In the genomic region with DNA sequence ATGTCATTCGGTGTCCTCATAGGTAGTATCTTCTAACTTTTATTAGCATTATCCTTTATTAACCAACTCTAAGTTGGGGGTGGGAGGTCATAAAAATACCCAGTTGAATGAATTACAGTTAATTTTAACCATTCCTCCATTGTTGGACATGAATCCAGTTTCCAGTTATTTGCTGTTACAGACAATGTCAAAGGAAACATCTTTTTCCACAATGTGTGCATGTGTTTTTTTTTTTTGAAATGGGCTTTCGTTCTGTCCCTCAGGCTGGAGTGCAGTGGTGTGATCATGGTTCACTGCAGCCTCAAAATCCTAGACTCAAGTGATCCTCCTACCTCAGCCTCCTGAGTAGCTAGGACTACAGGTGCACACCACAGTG, we compare ENCODE assay signal across 19 cellular contexts. TPM values are rescaled to one million over a fixed set of nuclear protein-coding genes. Genes with fewer than 3 reads are reported as not detected.
DNase-seq lines count a peak whose midpoint lies in the region; ATAC-seq and TF ChIP-seq lines count a peak whose summit lies in the region.
"Had no signal": no experiment of that assay in that cellular context is flagged by ENCODE, and none has a peak within 500 bp of the region (broad histone marks: within the 10 kb centered on the region; RNA-seq: fewer than 3 reads in every experiment).

No MANE protein-coding gene starts in this region.

- no peak for TF ChIP-seq POLR2A in breast epithelium (IDR thresholded peaks at IDR 0.05)

- no peak overlapping the region for H2AFZ ChIP-seq in hepatocyte
- H2AFZ ChIP-seq: GM23338 had no signal

- 39% methylated on average over 2 of the region's 2 CpGs for WGBS in hepatocyte (ENCODE audit: low lambda C conversion rate, missing lambda C conversion rate)

- no peaks in the 10 kb centered on the region for H3K79me2 ChIP-seq in hepatocyte

- no peak overlapping the region for H3K4me2 ChIP-seq in hepatocyte
- H3K4me2 ChIP-seq: GM23338 had no signal

- H3K27ac Mint-ChIP-seq in MCF 10A (ENCODE audit: low read depth, unreplicated experiment) (peak overlapping the region; percentile 94), WTC11 (peak overlapping the region; percentile 57)
- H3K27ac Mint-ChIP-seq in activated CD4-positive, alpha-beta T cell treated with anti-CD3 and anti-CD28 coated beads, Interleukin-2, amount 10 ng/mL, durations not matched to agents 24 days and 14 days, result no peak overlapping the region
- H3K27ac Mint-ChIP-seq: activated naive CD8-positive, alpha-beta T cell; stimulated activated naive CD8-positive, alpha-beta T cell treated with anti-CD3 and anti-CD28 coated beads, Interleukin-15, Interleukin-2, amounts not matched to agents 100 ng/mL and 50 ng/mL, for 24 hours had no signal

- POLR2A ChIA-PET in MCF 10A (lab: Yijun Ruan, JAX), result interaction anchor here (1.0 to 1.7 kb wide), 3 partner anchors 30 to 612 kb away, joined by 4 read pairs; no protein-coding TSS in a partner anchor
- POLR2A ChIA-PET in WTC11 (lab: Charles Lee), result no interaction called here

- H3K4me1 Mint-ChIP-seq in MCF 10A (ENCODE audit: insufficient read depth, unreplicated experiment), result peaks cover 10% of the 10 kb centered on the region
- peaks cover 8% of the 10 kb centered on the region for H3K4me1 Mint-ChIP-seq in WTC11
- peaks cover 12% of the 10 kb centered on the region for H3K4me1 Mint-ChIP-seq in activated CD4-positive, alpha-beta T cell treated with anti-CD3 and anti-CD28 coated beads, Interleukin-2, amount 10 ng/mL, durations not matched to agents 24 days and 14 days

- H3K9me3 Mint-ChIP-seq in MCF 10A (ENCODE audit: unreplicated experiment), result no peaks in the 10 kb centered on the region
- H3K9me3 Mint-ChIP-seq in WTC11, result peaks cover 23% of the 10 kb centered on the region
- H3K9me3 Mint-ChIP-seq in activated CD4-positive, alpha-beta T cell treated with anti-CD3 and anti-CD28 coated beads, Interleukin-2, amount 10 ng/mL, durations not matched to agents 24 days and 14 days, result peaks cover 6% of the 10 kb centered on the region
- H3K9me3 Mint-ChIP-seq: stimulated activated naive CD8-positive, alpha-beta T cell treated with anti-CD3 and anti-CD28 coated beads, Interleukin-15, Interleukin-2, amounts not matched to agents 100 ng/mL and 50 ng/mL, for 24 hours had no signal

- DNase-seq in MCF 10A (ENCODE audit: unreplicated experiment) (no peak), breast epithelium (ENCODE audit: low spot score in 2 of 2) (no peak), WTC11 (ENCODE audit: low spot score) (no peak), hepatocyte (ENCODE audit: low spot score) (no peak), NAMALWA (ENCODE audit: low spot score) (no peak), HT-29 (ENCODE audit: low spot score) (no peak)
- no peak for DNase-seq in activated CD4-positive, alpha-beta T cell treated with anti-CD3 and anti-CD28 coated beads, Interleukin-2, amount 10 ng/mL, durations not matched to agents 24 days and 14 days
- DNase-seq: activated CD4-positive, alpha-beta T cell treated with anti-CD3 and anti-CD28 coated beads for 1 hour; effector CD8-positive, alpha-beta T cell; gastrocnemius medialis; NCI-H1048; NCI-H748 treated with DMSO at 0.1 percent for 48 hours; tibial artery had no signal

- peaks cover 0 to 5% of the 10 kb centered on the region in 2 donors for H3K9me3 ChIP-seq in breast epithelium
- peaks cover 11% of the 10 kb centered on the region for H3K9me3 ChIP-seq in hepatocyte (ENCODE audit: low read depth)
- H3K9me3 ChIP-seq: BE2C had no signal

- H3K4me1 ChIP-seq in breast epithelium, result no peaks in the 10 kb centered on the region
- no peaks in the 10 kb centered on the region for H3K4me1 ChIP-seq in hepatocyte (ENCODE audit: insufficient read depth)
- H3K4me1 ChIP-seq: gastrocnemius medialis, tibial artery had no signal

- no peaks in the 10 kb centered on the region for H3K9me2 ChIP-seq in hepatocyte (replicated peaks; ENCODE audit: insufficient read depth)

- CTCF ChIA-PET in MCF 10A (lab: Yijun Ruan, JAX), result no interaction called here
- CTCF ChIA-PET in WTC11 (lab: Charles Lee), result no interaction called here

- intact Hi-C loops in MCF 10A (cut with micrococcal nuclease) (no loop called here), breast epithelium (cut with DNase I; ENCODE audit: low total_unique reads) (no loop called here)
- intact Hi-C loops in activated CD4-positive, alpha-beta T cell treated with anti-CD3 and anti-CD28 coated beads, Interleukin-2, amount 10 ng/mL, durations not matched to agents 24 days and 14 days (cut with micrococcal nuclease), result no loop called here

- H3K36me3 Mint-ChIP-seq in MCF 10A (ENCODE audit: insufficient read depth, unreplicated experiment) (peaks cover 2% of the 10 kb centered on the region), WTC11 (peaks cover 26% of the 10 kb centered on the region)
- H3K36me3 Mint-ChIP-seq in activated CD4-positive, alpha-beta T cell treated with anti-CD3 and anti-CD28 coated beads, Interleukin-2, amount 10 ng/mL, durations not matched to agents 24 days and 14 days (ENCODE audit: low read depth), result no peaks in the 10 kb centered on the region
- H3K36me3 Mint-ChIP-seq: activated naive CD8-positive, alpha-beta T cell had no signal

- no peaks in the 10 kb centered on the region for H3K27me3 Mint-ChIP-seq in MCF 10A (ENCODE audit: insufficient read depth, unreplicated experiment)
- H3K27me3 Mint-ChIP-seq in WTC11 (ENCODE audit: low read depth), result no peaks in the 10 kb centered on the region; the same call in 1 of the 2 replicates
- H3K27me3 Mint-ChIP-seq in activated CD4-positive, alpha-beta T cell treated with anti-CD3 and anti-CD28 coated beads, Interleukin-2, amount 10 ng/mL, durations not matched to agents 24 days and 14 days, result no peaks in the 10 kb centered on the region
- H3K27me3 Mint-ChIP-seq: activated naive CD8-positive, alpha-beta T cell; stimulated activated naive CD8-positive, alpha-beta T cell treated with anti-CD3 and anti-CD28 coated beads, Interleukin-15, Interleukin-2, amounts not matched to agents 100 ng/mL and 50 ng/mL, for 24 hours had no signal

- no peak for ATAC-seq in WTC11
- no peak for ATAC-seq in HG03571 (IDR thresholded peaks at IDR 0.05; ENCODE audit: unreplicated experiment)
- ATAC-seq: gastrocnemius medialis had no signal

- no peaks in the 10 kb centered on the region for H4K20me1 ChIP-seq in hepatocyte (ENCODE audit: insufficient read depth, poor library complexity, severe bottlenecking)

- H3K27me3 ChIP-seq in breast epithelium, result no peaks in the 10 kb centered on the region
- no peaks in the 10 kb centered on the region for H3K27me3 ChIP-seq in hepatocyte
- H3K27me3 ChIP-seq: BE2C, gastrocnemius medialis, tibial artery had no signal

- TF ChIP-seq CTCF in MCF 10A (IDR thresholded peaks at IDR 0.05; ENCODE audit: unreplicated experiment) (no peak), breast epithelium (IDR thresholded peaks at IDR 0.05) (no peak), WTC11 (IDR thresholded peaks at IDR 0.05) (no peak), hepatocyte (IDR thresholded peaks at IDR 0.05; ENCODE audit: poor library complexity) (no peak)

- BruUV-seq in MCF 10A (replicated peaks; lab: Mats Ljungman, UMichigan), result TSS peak; percentile 91

- H3K4me3 ChIP-seq in breast epithelium (no peak overlapping the region), hepatocyte (no peak overlapping the region)
- H3K4me3 ChIP-seq: gastrocnemius medialis, GM23338, lung, tibial artery had no signal

- H3K27ac ChIP-seq in breast epithelium (peak overlapping the region in 1 of 2 donors; percentile 63), hepatocyte (peak overlapping the region; percentile 97)
- H3K27ac ChIP-seq: gastrocnemius medialis, tibial artery had no signal

- H3K36me3 ChIP-seq in breast epithelium (no peaks in the 10 kb centered on the region), hepatocyte (replicated peaks; ENCODE audit: insufficient read depth, low read depth) (no peaks in the 10 kb centered on the region)
- H3K36me3 ChIP-seq: BE2C, gastrocnemius medialis, tibial artery had no signal

- H3K4me3 Mint-ChIP-seq in MCF 10A (ENCODE audit: unreplicated experiment) (no peak overlapping the region), WTC11 (no peak overlapping the region)
- no peak overlapping the region for H3K4me3 Mint-ChIP-seq in activated CD4-positive, alpha-beta T cell treated with anti-CD3 and anti-CD28 coated beads, Interleukin-2, amount 10 ng/mL, durations not matched to agents 24 days and 14 days
- H3K4me3 Mint-ChIP-seq: activated naive CD8-positive, alpha-beta T cell; GM23338; stimulated activated naive CD8-positive, alpha-beta T cell treated with anti-CD3 and anti-CD28 coated beads, Interleukin-15, Interleukin-2, amounts not matched to agents 100 ng/mL and 50 ng/mL, for 24 hours had no signal

TF ChIP-seq in WTC11, 78 proteins besides CTCF, POLR2A, EP300 and RAD21 (continues in another document):
- TF ChIP-seq SP1 (CRISPR knock-in tag; conservative IDR thresholded peaks at IDR 0.05) (no peak), TCF7 (CRISPR knock-in tag; IDR thresholded peaks at IDR 0.05; ENCODE audit: low read depth) (no peak), NFYB (CRISPR knock-in tag; conservative IDR thresholded peaks at IDR 0.05; ENCODE audit: low read depth) (no peak), ZBTB21 (CRISPR knock-in tag; IDR thresholded peaks at IDR 0.05; ENCODE audit: borderline replicate concordance) (no peak)
- TF ChIP-seq, protein P1, sequence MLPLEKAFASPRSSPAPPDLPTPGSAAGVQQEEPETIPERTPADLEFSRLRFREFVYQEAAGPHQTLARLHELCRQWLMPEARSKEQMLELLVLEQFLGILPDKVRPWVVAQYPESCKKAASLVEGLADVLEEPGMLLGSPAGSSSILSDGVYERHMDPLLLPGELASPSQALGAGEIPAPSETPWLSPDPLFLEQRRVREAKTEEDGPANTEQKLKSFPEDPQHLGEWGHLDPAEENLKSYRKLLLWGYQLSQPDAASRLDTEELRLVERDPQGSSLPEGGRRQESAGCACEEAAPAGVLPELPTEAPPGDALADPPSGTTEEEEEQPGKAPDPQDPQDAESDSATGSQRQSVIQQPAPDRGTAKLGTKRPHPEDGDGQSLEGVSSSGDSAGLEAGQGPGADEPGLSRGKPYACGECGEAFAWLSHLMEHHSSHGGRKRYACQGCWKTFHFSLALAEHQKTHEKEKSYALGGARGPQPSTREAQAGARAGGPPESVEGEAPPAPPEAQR (CRISPR knock-in tag; IDR thresholded peaks at IDR 0.05), result no peak

RNA-seq across cellular contexts. Expression of a gene that starts 32.0 kb away (rescaled TPM):
- total RNA-seq in MCF 10A (2022) (197 and 226 TPM in 2 replicates), breast epithelium (10 to 100 TPM in 2 of 3 donors, 1 to 10 TPM in 1; 2.2 to 30.7 (median 10.5) TPM), WTC11 (2021) (2.3 to 3.0 TPM (median 2.4 TPM) in 3 replicates), hepatocyte (95.8 and 99.9 TPM in 2 replicates)
- polyA plus RNA-seq in hepatocyte, result 92.6 and 94.4 TPM in 2 replicates
- 2.0 and 2.8 TPM in 2 replicates for total RNA-seq in activated CD4-positive, alpha-beta T cell treated with anti-CD3 and anti-CD28 coated beads, Interleukin-2, amount 10 ng/mL, durations not matched to agents 24 days and 14 days
- 129 and 135 TPM in 2 replicates for total RNA-seq in HT-29 (2014; rRNA removed; shearing (Covaris generic))
